In the genomic region with DNA sequence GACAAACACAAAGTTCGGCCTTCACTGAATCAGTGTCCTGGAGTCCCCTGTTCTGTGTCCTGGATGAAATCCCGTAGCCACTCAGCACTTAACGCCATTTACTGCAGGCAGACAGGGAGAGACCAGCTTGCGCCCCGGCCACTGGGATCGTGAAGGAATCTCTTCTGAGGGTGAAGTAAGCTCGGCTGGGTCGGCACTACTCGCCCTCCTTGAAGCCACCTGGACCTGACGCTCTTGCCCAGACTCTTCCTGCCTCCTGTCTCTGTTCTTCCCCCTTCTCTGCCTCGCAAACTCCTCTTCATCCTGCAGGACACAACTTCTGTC, we compare ENCODE assay signal across 1 cellular context.
TF ChIP-seq lines count a peak whose summit lies in the region.

No MANE protein-coding gene starts in this region.

TF ChIP-seq in GM23338, 12 proteins besides CTCF, POLR2A, EP300 and RAD21 (continued from another document):
- TF ChIP-seq REST (IDR thresholded peaks at IDR 0.05; ENCODE audit: unreplicated experiment) (no peak), NANOG (IDR thresholded peaks at IDR 0.05; ENCODE audit: borderline replicate concordance) (no peak), STAT1 (IDR thresholded peaks at IDR 0.05; ENCODE audit: unreplicated experiment) (no peak), JUNB (IDR thresholded peaks at IDR 0.05; ENCODE audit: unreplicated experiment) (no peak)
- TF ChIP-seq, protein P1, sequence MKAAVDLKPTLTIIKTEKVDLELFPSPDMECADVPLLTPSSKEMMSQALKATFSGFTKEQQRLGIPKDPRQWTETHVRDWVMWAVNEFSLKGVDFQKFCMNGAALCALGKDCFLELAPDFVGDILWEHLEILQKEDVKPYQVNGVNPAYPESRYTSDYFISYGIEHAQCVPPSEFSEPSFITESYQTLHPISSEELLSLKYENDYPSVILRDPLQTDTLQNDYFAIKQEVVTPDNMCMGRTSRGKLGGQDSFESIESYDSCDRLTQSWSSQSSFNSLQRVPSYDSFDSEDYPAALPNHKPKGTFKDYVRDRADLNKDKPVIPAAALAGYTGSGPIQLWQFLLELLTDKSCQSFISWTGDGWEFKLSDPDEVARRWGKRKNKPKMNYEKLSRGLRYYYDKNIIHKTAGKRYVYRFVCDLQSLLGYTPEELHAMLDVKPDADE (IDR thresholded peaks at IDR 0.05) = no peak
- TF ChIP-seq, protein P2, sequence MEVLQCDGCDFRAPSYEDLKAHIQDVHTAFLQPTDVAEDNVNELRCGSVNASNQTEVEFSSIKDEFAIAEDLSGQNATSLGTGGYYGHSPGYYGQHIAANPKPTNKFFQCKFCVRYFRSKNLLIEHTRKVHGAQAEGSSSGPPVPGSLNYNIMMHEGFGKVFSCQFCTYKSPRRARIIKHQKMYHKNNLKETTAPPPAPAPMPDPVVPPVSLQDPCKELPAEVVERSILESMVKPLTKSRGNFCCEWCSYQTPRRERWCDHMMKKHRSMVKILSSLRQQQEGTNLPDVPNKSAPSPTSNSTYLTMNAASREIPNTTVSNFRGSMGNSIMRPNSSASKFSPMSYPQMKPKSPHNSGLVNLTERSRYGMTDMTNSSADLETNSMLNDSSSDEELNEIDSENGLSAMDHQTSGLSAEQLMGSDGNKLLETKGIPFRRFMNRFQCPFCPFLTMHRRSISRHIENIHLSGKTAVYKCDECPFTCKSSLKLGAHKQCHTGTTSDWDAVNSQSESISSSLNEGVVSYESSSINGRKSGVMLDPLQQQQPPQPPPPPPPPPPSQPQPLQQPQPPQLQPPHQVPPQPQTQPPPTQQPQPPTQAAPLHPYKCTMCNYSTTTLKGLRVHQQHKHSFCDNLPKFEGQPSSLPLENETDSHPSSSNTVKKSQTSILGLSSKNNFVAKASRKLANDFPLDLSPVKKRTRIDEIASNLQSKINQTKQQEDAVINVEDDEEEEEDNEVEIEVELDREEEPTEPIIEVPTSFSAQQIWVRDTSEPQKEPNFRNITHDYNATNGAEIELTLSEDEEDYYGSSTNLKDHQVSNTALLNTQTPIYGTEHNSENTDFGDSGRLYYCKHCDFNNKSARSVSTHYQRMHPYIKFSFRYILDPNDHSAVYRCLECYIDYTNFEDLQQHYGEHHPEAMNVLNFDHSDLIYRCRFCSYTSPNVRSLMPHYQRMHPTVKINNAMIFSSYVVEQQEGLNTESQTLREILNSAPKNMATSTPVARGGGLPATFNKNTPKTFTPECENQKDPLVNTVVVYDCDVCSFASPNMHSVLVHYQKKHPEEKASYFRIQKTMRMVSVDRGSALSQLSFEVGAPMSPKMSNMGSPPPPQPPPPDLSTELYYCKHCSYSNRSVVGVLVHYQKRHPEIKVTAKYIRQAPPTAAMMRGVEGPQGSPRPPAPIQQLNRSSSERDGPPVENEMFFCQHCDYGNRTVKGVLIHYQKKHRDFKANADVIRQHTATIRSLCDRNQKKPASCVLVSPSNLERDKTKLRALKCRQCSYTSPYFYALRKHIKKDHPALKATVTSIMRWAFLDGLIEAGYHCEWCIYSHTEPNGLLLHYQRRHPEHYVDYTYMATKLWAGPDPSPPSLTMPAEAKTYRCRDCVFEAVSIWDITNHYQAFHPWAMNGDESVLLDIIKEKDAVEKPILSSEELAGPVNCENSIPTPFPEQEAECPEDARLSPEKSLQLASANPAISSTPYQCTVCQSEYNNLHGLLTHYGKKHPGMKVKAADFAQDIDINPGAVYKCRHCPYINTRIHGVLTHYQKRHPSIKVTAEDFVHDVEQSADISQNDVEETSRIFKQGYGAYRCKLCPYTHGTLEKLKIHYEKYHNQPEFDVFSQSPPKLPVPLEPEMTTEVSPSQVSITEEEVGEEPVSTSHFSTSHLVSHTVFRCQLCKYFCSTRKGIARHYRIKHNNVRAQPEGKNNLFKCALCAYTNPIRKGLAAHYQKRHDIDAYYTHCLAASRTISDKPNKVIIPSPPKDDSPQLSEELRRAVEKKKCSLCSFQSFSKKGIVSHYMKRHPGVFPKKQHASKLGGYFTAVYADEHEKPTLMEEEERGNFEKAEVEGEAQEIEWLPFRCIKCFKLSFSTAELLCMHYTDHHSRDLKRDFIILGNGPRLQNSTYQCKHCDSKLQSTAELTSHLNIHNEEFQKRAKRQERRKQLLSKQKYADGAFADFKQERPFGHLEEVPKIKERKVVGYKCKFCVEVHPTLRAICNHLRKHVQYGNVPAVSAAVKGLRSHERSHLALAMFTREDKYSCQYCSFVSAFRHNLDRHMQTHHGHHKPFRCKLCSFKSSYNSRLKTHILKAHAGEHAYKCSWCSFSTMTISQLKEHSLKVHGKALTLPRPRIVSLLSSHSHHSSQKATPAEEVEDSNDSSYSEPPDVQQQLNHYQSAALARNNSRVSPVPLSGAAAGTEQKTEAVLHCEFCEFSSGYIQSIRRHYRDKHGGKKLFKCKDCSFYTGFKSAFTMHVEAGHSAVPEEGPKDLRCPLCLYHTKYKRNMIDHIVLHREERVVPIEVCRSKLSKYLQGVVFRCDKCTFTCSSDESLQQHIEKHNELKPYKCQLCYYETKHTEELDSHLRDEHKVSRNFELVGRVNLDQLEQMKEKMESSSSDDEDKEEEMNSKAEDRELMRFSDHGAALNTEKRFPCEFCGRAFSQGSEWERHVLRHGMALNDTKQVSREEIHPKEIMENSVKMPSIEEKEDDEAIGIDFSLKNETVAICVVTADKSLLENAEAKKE (CRISPR knock-in tag; IDR thresholded peaks at IDR 0.05) = no peak
TF ChIP-seq in GM23338: peak in this region for 0.
